ENCODE assay signal across 7 cellular contexts in genomic region chr10:103691723-103692380, GRCh38.
A peak's percentile ranks its signal among the peaks of the same experiment; 100 is the strongest.
DNase-seq lines count a peak whose midpoint lies in the region; ATAC-seq and TF ChIP-seq lines count a peak whose summit lies in the region.

No MANE protein-coding gene starts in this region.

- H3K4me1 Mint-ChIP-seq in T-cell (peaks cover 23 to 37% (median 28%) of the 10 kb centered on the region in 3 donors), nephron (peaks cover 50% of the 10 kb centered on the region)

- no peaks in the 10 kb centered on the region for H3K36me3 Mint-ChIP-seq in T-cell
- no peaks in the 10 kb centered on the region for H3K36me3 Mint-ChIP-seq in nephron (ENCODE audit: low read depth)

- H3K27ac Mint-ChIP-seq in T-cell: peak overlapping the region; percentile 25 to 68
- H3K27ac Mint-ChIP-seq in nephron: no peak overlapping the region

- H3K27me3 Mint-ChIP-seq in T-cell (peaks cover 0 to 3% of the 10 kb centered on the region in 2 donors), nephron (ENCODE audit: low read depth) (peaks cover 33% of the 10 kb centered on the region)

- ATAC-seq in GM19035 (IDR thresholded peaks at IDR 0.05; ENCODE audit: unreplicated experiment): peak; percentile 27
- peak; percentile 33 for ATAC-seq in HG02642 (IDR thresholded peaks at IDR 0.05; ENCODE audit: poor library complexity, unreplicated experiment)
- ATAC-seq in T-cell (replicated peaks in 1 of 4): no peak

- CTCF ChIA-PET in T-cell (lab: Charles Lee): interaction anchor here in 1 of 2 donors (0.5 to 1.2 kb wide), 2 partner anchors 13 to 85 kb away, joined by 4 to 5 read pairs; no protein-coding TSS in a partner anchor

- H3K4me3 Mint-ChIP-seq in T-cell (peak overlapping the region; percentile 37 to 91 (median 47)), nephron (peak overlapping the region; percentile 57 to 73 (median 71))

- DNase-seq in T-cell: no peak
- no peak for DNase-seq in mesenteric fat pad (ENCODE audit: low spot score)
- no peak for DNase-seq in NCI-H510A treated with DMSO at 0.1 percent for 48 hours (lab: John Stamatoyannopoulos, UW)
- DNase-seq in NCI-H2081 treated with DMSO at 0.1 percent for 48 hours (lab: John Stamatoyannopoulos, UW): no peak

- POLR2A ChIA-PET in T-cell (lab: Charles Lee): interaction anchor here in 1 of 2 donors (0.6 kb wide), 1 partner anchor 14 kb away, joined by 3 read pairs; no protein-coding TSS in a partner anchor

- H3K9me3 Mint-ChIP-seq in T-cell (no peaks in the 10 kb centered on the region), nephron (no peaks in the 10 kb centered on the region)

- no peak for TF ChIP-seq CTCF in nephron (IDR thresholded peaks at IDR 0.05; ENCODE audit: unreplicated experiment in 3 of 3)

Comparison
In these comparisons a context has a peak if more than half of its experiments do, and no peak if none do; other contexts are left out.
1. ATAC-seq: peak in GM19035 (single experiment) and HG02642 (single experiment); none in T-cell (0 of 4).
2. H3K27ac Mint-ChIP-seq: peak in T-cell (2 of 2); none in nephron (0 of 3).